In genomic region chr17:21573961-21574610, GRCh38 we compare ENCODE assay signal across 8 cellular contexts.
DNase-seq lines count a peak whose midpoint lies in the region; ATAC-seq and TF ChIP-seq lines count a peak whose summit lies in the region.

No MANE protein-coding gene starts in this region.

- peaks cover 0 to 3% (median 0%) of the 10 kb centered on the region in 3 donors for H3K27me3 ChIP-seq in skeletal muscle tissue (ENCODE audit: control insufficient read depth in 3 of 3, insufficient read depth in 3 of 3, low read length in 3 of 3)

- intact Hi-C loops in activated T-helper 2 cell treated with anti-CD3 and anti-CD28 coated beads, Interferon-gamma antibody, Interleukin-2, Interleukin-4, amounts not matched to agents 10 μg/mL and 5 μg/mL and 100 μg/mL, durations not matched to agents 14 hours and 24 hours and 36 hours (cut with micrococcal nuclease) = no loop called here
- intact Hi-C loops in cardiac septum (cut with DNase I) = no loop called here

- H3K27ac Mint-ChIP-seq in activated T-helper 2 cell treated with anti-CD3 and anti-CD28 coated beads, Interferon-gamma antibody, Interleukin-2, Interleukin-4, amounts not matched to agents 10 μg/mL and 5 μg/mL and 100 μg/mL, durations not matched to agents 14 hours and 24 hours and 36 hours = no peak overlapping the region
- H3K27ac Mint-ChIP-seq in nephron progenitor cell = no peak overlapping the region

- peak; percentile 52 for DNase-seq in Jurkat, Clone E6-1 (ENCODE audit: low read depth, low spot score)
- DNase-seq in activated T-helper 2 cell treated with anti-CD3 and anti-CD28 coated beads, Interferon-gamma antibody, Interleukin-2, Interleukin-4, amounts not matched to agents 10 μg/mL and 5 μg/mL and 100 μg/mL, durations not matched to agents 14 hours and 24 hours and 36 hours (ENCODE audit: low spot score) = no peak
- DNase-seq in cardiac septum (ENCODE audit: low spot score) (peak; percentile 86), NCI-H2081 treated with DMSO at 0.1 percent for 48 hours (lab: John Stamatoyannopoulos, UW) (no peak), nephron progenitor cell (no peak), NCI-H146 treated with DMSO at 0.1 percent for 48 hours (lab: John Stamatoyannopoulos, UW; ENCODE audit: unreplicated experiment) (no peak)

- H3K27me3 Mint-ChIP-seq in activated T-helper 2 cell treated with anti-CD3 and anti-CD28 coated beads, Interferon-gamma antibody, Interleukin-2, Interleukin-4, amounts not matched to agents 10 μg/mL and 5 μg/mL and 100 μg/mL, durations not matched to agents 14 hours and 24 hours and 36 hours (ENCODE audit: low read depth) = no peaks in the 10 kb centered on the region
- no peaks in the 10 kb centered on the region for H3K27me3 Mint-ChIP-seq in nephron progenitor cell (ENCODE audit: low read depth, poor library complexity)

- H3K9me3 Mint-ChIP-seq in activated T-helper 2 cell treated with anti-CD3 and anti-CD28 coated beads, Interferon-gamma antibody, Interleukin-2, Interleukin-4, amounts not matched to agents 10 μg/mL and 5 μg/mL and 100 μg/mL, durations not matched to agents 14 hours and 24 hours and 36 hours = peaks cover 8% of the 10 kb centered on the region
- peaks cover 52% of the 10 kb centered on the region for H3K9me3 Mint-ChIP-seq in nephron progenitor cell

- peak overlapping the region in 1 of 3 donors; percentile 72 for H3K9ac ChIP-seq in skeletal muscle tissue (ENCODE audit: low read depth in 1 of 3, low read length in 3 of 3)

- H3K27ac ChIP-seq in skeletal muscle tissue (ENCODE audit: low read depth, low read length) = no peak overlapping the region

- H3K4me1 Mint-ChIP-seq in activated T-helper 2 cell treated with anti-CD3 and anti-CD28 coated beads, Interferon-gamma antibody, Interleukin-2, Interleukin-4, amounts not matched to agents 10 μg/mL and 5 μg/mL and 100 μg/mL, durations not matched to agents 14 hours and 24 hours and 36 hours (ENCODE audit: low read depth) = no peaks in the 10 kb centered on the region
- H3K4me1 Mint-ChIP-seq in nephron progenitor cell = no peaks in the 10 kb centered on the region

- TF ChIP-seq CTCF in nephron progenitor cell (IDR thresholded peaks at IDR 0.05) = no peak

- no peak for ATAC-seq in GM21515 (IDR thresholded peaks at IDR 0.05; ENCODE audit: unreplicated experiment)

- H3K4me3 Mint-ChIP-seq in activated T-helper 2 cell treated with anti-CD3 and anti-CD28 coated beads, Interferon-gamma antibody, Interleukin-2, Interleukin-4, amounts not matched to agents 10 μg/mL and 5 μg/mL and 100 μg/mL, durations not matched to agents 14 hours and 24 hours and 36 hours (ENCODE audit: low read depth) = peak overlapping the region; percentile 56
- no peak overlapping the region for H3K4me3 Mint-ChIP-seq in nephron progenitor cell

- peak overlapping the region; percentile 51 for H3K4me3 ChIP-seq in Jurkat, Clone E6-1 (ENCODE audit: low read length)
- peak overlapping the region; percentile 54 to 82 (median 69) for H3K4me3 ChIP-seq in skeletal muscle tissue (ENCODE audit: low read length in 3 of 3)

- H3K36me3 Mint-ChIP-seq in activated T-helper 2 cell treated with anti-CD3 and anti-CD28 coated beads, Interferon-gamma antibody, Interleukin-2, Interleukin-4, amounts not matched to agents 10 μg/mL and 5 μg/mL and 100 μg/mL, durations not matched to agents 14 hours and 24 hours and 36 hours (ENCODE audit: low read depth) = no peaks in the 10 kb centered on the region
- H3K36me3 Mint-ChIP-seq in nephron progenitor cell (ENCODE audit: low read depth) = no peaks in the 10 kb centered on the region

- H3K4me1 ChIP-seq in skeletal muscle tissue (ENCODE audit: control insufficient read depth in 3 of 3, insufficient read depth in 3 of 3, low read length in 3 of 3) = peaks cover 0 to 3% (median 0%) of the 10 kb centered on the region in 3 donors

- H3K9me3 ChIP-seq in skeletal muscle tissue (ENCODE audit: control insufficient read depth in 3 of 3, low read length in 3 of 3) = no peaks in the 10 kb centered on the region

- no peaks in the 10 kb centered on the region for H3K36me3 ChIP-seq in skeletal muscle tissue (ENCODE audit: control insufficient read depth in 3 of 3, insufficient read depth in 3 of 3, low read length in 3 of 3)

Comparison
In these comparisons a context has a peak if more than half of its experiments do, and no peak if none do; other contexts are left out.
1. DNase-seq: peak in Jurkat, Clone E6-1 (single experiment) and cardiac septum (single experiment); none in activated T-helper 2 cell treated with anti-CD3 and anti-CD28 coated beads, Interferon-gamma antibody, Interleukin-2, Interleukin-4, amounts not matched to agents 10 μg/mL and 5 μg/mL and 100 μg/mL, durations not matched to agents 14 hours and 24 hours and 36 hours (single experiment), NCI-H2081 treated with DMSO at 0.1 percent for 48 hours (single experiment), nephron progenitor cell (single experiment) and NCI-H146 treated with DMSO at 0.1 percent for 48 hours (single experiment).